In the genomic region with DNA sequence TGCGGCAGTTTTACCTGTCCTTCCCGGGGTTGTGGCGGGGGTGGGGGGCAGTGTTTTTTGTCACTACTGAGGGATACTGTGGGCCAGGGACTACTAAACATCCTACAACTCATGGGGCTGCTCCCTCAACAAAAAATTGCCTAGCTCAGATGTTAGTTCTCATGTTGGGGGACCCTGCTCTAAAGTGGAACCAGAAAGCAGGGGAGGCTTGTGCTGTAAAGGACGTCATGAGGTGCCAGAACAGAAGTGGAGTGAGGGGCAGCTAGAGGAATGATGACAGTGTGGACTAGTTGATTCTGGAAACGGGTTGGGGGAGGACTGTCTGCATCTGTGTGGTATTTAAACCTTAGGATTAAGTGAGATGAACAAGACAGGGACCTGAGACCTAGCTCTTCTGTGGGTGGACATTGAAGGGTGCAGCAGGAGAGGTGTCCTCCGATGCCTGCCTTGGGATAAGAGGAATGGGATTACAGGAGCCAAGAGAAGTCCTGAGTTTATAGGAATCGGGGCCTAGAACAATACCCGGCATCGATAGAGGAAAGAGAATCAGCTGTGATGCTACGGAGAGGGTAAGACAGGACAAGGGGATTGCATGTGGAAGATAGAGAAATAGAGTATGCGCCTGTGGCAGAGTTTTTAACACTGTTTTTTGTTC, we compare ENCODE assay signal across 12 cellular contexts. TPM values are rescaled to one million over a fixed set of nuclear protein-coding genes. Genes with fewer than 3 reads are reported as not detected.
A peak's percentile ranks its signal among the peaks of the same experiment; 100 is the strongest.
DNase-seq lines count a peak whose midpoint lies in the region; ATAC-seq, FAIRE-seq and TF ChIP-seq lines count a peak whose summit lies in the region.
"Had no signal": no experiment of that assay in that cellular context is flagged by ENCODE, and none has a peak within 500 bp of the region (broad histone marks: within the 10 kb centered on the region; RNA-seq: fewer than 3 reads in every experiment).

No MANE protein-coding gene starts in this region.

- TF ChIP-seq POLR2A in HepG2 (IDR thresholded peaks at IDR 0.05; ENCODE audit: insufficient read depth in 1 of 2, low read depth in 2 of 2, low read length in 2 of 2) (peak; percentile 22 to 41; a peak in 3 of 4 replicates), right lobe of liver (IDR thresholded peaks at IDR 0.05) (no peak)

- peaks cover 39% of the 10 kb centered on the region for H3K79me2 ChIP-seq in HepG2 (ENCODE audit: insufficient read depth, low read length)

- WGBS in HepG2 (ENCODE audit: low lambda C conversion rate) = 91% methylated on average over 11 of the region's 11 CpGs
- WGBS in right lobe of liver (ENCODE audit: insufficient coverage, low coverage, low lambda C conversion rate, missing lambda C conversion rate) = 85% methylated on average over 9 of the region's 11 CpGs

- CTCF ChIA-PET in HepG2 (lab: Yijun Ruan, JAX; ENCODE audit: low intra/inter-chr PET ratio, low total read pairs) = no interaction called here

- peaks cover 43% of the 10 kb centered on the region for H3K4me1 ChIP-seq in HepG2 (ENCODE audit: insufficient read depth, low read length)
- peaks cover 0 to 15% (median 7%) of the 10 kb centered on the region in 4 donors for H3K4me1 ChIP-seq in right lobe of liver

- intact Hi-C loops in HepG2 (cut with micrococcal nuclease; ENCODE audit: unreplicated experiment) = no loop called here
- intact Hi-C loops in right lobe of liver (cut with DNase I) = no loop called here

- FAIRE-seq in HepG2 (lab: Jason Lieb, UNC) = no peak
- FAIRE-seq: GM18507 had no signal

- peak overlapping the region; percentile 91 for H3K4me2 ChIP-seq in HepG2 (ENCODE audit: low read depth, low read length)

- TF ChIP-seq CTCF in HepG2 (CRISPR knock-in tag; IDR thresholded peaks at IDR 0.05) = no peak
- TF ChIP-seq CTCF in right lobe of liver (IDR thresholded peaks at IDR 0.05) = no peak
- TF ChIP-seq CTCF in fibroblast of pulmonary artery (IDR thresholded peaks at IDR 0.05; ENCODE audit: low read length, missing control alignments) = no peak

- TF ChIP-seq EP300 in HepG2 (IDR thresholded peaks at IDR 0.05; ENCODE audit: low read depth in 2 of 2, low read length in 2 of 2) (no peak), HepG2 (CRISPR knock-in tag; IDR thresholded peaks at IDR 0.05; ENCODE audit: borderline replicate concordance) (no peak)

- peaks cover 59% of the 10 kb centered on the region for H4K20me1 ChIP-seq in HepG2 (ENCODE audit: insufficient read depth, low read length)

- DNase-seq in HepG2 (ENCODE audit: low spot score) (no peak), right lobe of liver (no peak), SK-N-MC (ENCODE audit: low read depth, low spot score) (no peak), fibroblast of pulmonary artery (ENCODE audit: low read depth) (no peak), nucleus accumbens (lab: John Stamatoyannopoulos, UW) (no peak)
- DNase-seq: effector CD8-positive, alpha-beta T cell; NCI-H1930; Right ventricle myocardium superior had no signal

- H3K27me3 ChIP-seq in HepG2 (ENCODE audit: control insufficient read depth in 1 of 2, insufficient read depth in 2 of 2, low read length in 2 of 2) = no peaks in the 10 kb centered on the region; a peak in 1 of 5 replicates
- no peaks in the 10 kb centered on the region for H3K27me3 ChIP-seq in right lobe of liver

- no peak overlapping the region for H2AFZ ChIP-seq in HepG2 (ENCODE audit: low read length)

- H3K9me3 ChIP-seq in HepG2 (ENCODE audit: low read length) (no peaks in the 10 kb centered on the region), right lobe of liver (no peaks in the 10 kb centered on the region), SK-N-MC (ENCODE audit: low read depth, low read length) (no peaks in the 10 kb centered on the region)

- peak overlapping the region; percentile 97 for H3K9ac ChIP-seq in HepG2 (ENCODE audit: insufficient read depth, low read depth, low read length)
- H3K9ac ChIP-seq in SK-N-MC (ENCODE audit: insufficient read length) = peak overlapping the region; percentile 98

- in situ Hi-C loops in HepG2 (cut with HindIII; ENCODE audit: extremely low pct_ligation_motif_present, low pct_unique_long_range_greater_than_20kb) = no loop called here

- POLR2A ChIA-PET in HepG2 (lab: Yijun Ruan, JAX) = interaction anchor here (0.9 to 3.1 kb wide), 3 partner anchors 23 to 197 kb away, joined by 3 to 41 read pairs (median 4); partner anchors contain the start of gene TBC1D8

- H3K36me3 ChIP-seq in HepG2 (replicated peaks in 1 of 2; ENCODE audit: control insufficient read depth in 1 of 2, insufficient read depth in 2 of 2, low read length in 2 of 2) (peaks cover 23 to 56% of the 10 kb centered on the region in 2 experiments), right lobe of liver (peaks cover 7 to 54% (median 24%) of the 10 kb centered on the region in 4 donors), SK-N-MC (ENCODE audit: insufficient read depth, low read length) (peaks cover 70% of the 10 kb centered on the region)

- H3K27ac ChIP-seq in HepG2 (ENCODE audit: extremely low read length, insufficient read depth, low read length) (peak overlapping the region; percentile 14), right lobe of liver (no peak overlapping the region), SK-N-MC (peak overlapping the region; percentile 95; the same call in 1 of the 2 replicates)

- ATAC-seq in HepG2 (no peak), right lobe of liver (no peak), GM19324 (IDR thresholded peaks at IDR 0.05; ENCODE audit: low FRiP score, unreplicated experiment) (no peak), HG02840 (IDR thresholded peaks at IDR 0.05; ENCODE audit: low FRiP score, unreplicated experiment) (no peak), GM18511 (IDR thresholded peaks at IDR 0.05; ENCODE audit: unreplicated experiment) (no peak)

- no TSS peak for BruUV-seq in HepG2 (replicated peaks; lab: Mats Ljungman, UMichigan)

- H3K4me3 ChIP-seq in HepG2 (replicated peaks in 1 of 3; ENCODE audit: insufficient read depth in 1 of 3, low read depth in 2 of 3, low read length in 3 of 3) = peak overlapping the region in 2 of 3 experiments; percentile 91 to 96; a peak in 4 of 6 replicates
- no peak overlapping the region for H3K4me3 ChIP-seq in right lobe of liver
- peak overlapping the region; percentile 92 for H3K4me3 ChIP-seq in SK-N-MC
- H3K4me3 ChIP-seq in fibroblast of pulmonary artery (replicated peaks; ENCODE audit: low read depth, low read length) = peak overlapping the region; percentile 15

- TF ChIP-seq RAD21 in HepG2 (CRISPR knock-in tag; IDR thresholded peaks at IDR 0.05) = no peak

TF ChIP-seq in HepG2, 621 proteins besides CTCF, POLR2A, EP300 and RAD21 (continues in another document):
- TF ChIP-seq AKAP8 (CRISPR knock-in tag; IDR thresholded peaks at IDR 0.05) (0 out of 2 replicates have a peak, but pooled peaks have one; percentile 13), POLR2AphosphoS2 (IDR thresholded peaks at IDR 0.05; ENCODE audit: low read depth, low read length) (peak; percentile 69; the same call in 1 of the 2 replicates), GATA4 (IDR thresholded peaks at IDR 0.05; ENCODE audit: borderline replicate concordance, low read depth) (no peak), ZFP37 (CRISPR knock-in tag; IDR thresholded peaks at IDR 0.05; ENCODE audit: borderline replicate concordance) (0 out of 2 replicates have a peak, but pooled peaks have one; percentile 46), ZNF672 (CRISPR knock-in tag; IDR thresholded peaks at IDR 0.05) (no peak), RBM22 (optimal IDR thresholded peaks at IDR 0.05; ENCODE audit: low read length) (peak; percentile 92), POLR2G (IDR thresholded peaks at IDR 0.05; ENCODE audit: low read depth, low read length) (peak; percentile 52; the same call in 1 of the 2 replicates), ARID2 (CRISPR knock-in tag; IDR thresholded peaks at IDR 0.05; ENCODE audit: borderline replicate concordance) (peak; percentile 84; the same call in 1 of the 2 replicates)
- TF ChIP-seq, protein P1, sequence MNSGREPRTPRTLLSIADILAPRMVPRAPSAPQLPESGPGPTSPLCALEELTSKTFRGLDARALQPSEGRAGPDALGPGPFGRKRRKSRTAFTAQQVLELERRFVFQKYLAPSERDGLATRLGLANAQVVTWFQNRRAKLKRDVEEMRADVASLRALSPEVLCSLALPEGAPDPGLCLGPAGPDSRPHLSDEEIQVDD (CRISPR knock-in tag; IDR thresholded peaks at IDR 0.05; ENCODE audit: borderline replicate concordance) = 0 out of 2 replicates have a peak, but pooled peaks have one; percentile 47
- TF ChIP-seq, protein P2, sequence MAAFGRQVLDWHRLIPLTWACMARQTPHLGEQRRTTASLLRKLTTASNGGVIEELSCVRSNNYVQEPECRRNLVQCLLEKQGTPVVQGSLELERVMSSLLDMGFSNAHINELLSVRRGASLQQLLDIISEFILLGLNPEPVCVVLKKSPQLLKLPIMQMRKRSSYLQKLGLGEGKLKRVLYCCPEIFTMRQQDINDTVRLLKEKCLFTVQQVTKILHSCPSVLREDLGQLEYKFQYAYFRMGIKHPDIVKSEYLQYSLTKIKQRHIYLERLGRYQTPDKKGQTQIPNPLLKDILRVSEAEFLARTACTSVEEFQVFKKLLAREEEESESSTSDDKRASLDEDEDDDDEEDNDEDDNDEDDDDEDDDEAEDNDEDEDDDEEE (CRISPR knock-in tag; IDR thresholded peaks at IDR 0.05) = 0 out of 2 replicates have a peak, but pooled peaks have one; percentile 38

RNA-seq across cellular contexts. Expression of gene RPL31, which starts 2.7 kb away (rescaled TPM):
- total RNA-seq in HepG2 (2016; rRNA removed; fragmentation: Illumina TruSeq; extraction: Trizol) (3,331 and 4,246 TPM in 2 replicates), right lobe of liver (100 to 1,000 TPM; 363 to 497 (median 443) TPM)
- total RNA-seq in HepG2 (2016; cell fraction: cytosol; rRNA removed; fragmentation: Illumina TruSeq; extraction: Trizol; ENCODE audit: low read depth) = 5,225 and 5,854 TPM in 2 replicates
- total RNA-seq in HepG2 (2016; cell fraction: insoluble cytoplasmic fraction; rRNA removed; fragmentation: Illumina TruSeq; extraction: Trizol) = 3,362 and 4,378 TPM in 2 replicates
- 8,556 and 9,092 TPM in 2 replicates for total RNA-seq in HepG2 (2016; cell fraction: membrane; rRNA removed; fragmentation: Illumina TruSeq; extraction: Trizol)
- total RNA-seq in HepG2 (2016; cell fraction: nucleus; rRNA removed; fragmentation: Illumina TruSeq; extraction: Trizol) = 1,122 and 1,268 TPM in 2 replicates
- 3,582 and 3,614 TPM in 2 replicates for polyA plus RNA-seq in HepG2 (2011; rRNA removed)
- 3,176 and 4,386 TPM in 2 replicates for polyA plus RNA-seq in HepG2 (2011; cell fraction: cytosol; rRNA removed)
- polyA plus RNA-seq in HepG2 (2011; cell fraction: nucleus; rRNA removed) = 741 and 878 TPM in 2 replicates
- polyA plus RNA-seq in HepG2 (2012) = 8,552 and 9,844 TPM in 2 replicates
- polyA plus RNA-seq in HepG2 (2016; cell fraction: cytosol; fragmentation: Illumina TruSeq; extraction: Trizol; ENCODE audit: low read depth) = 7,218 and 7,614 TPM in 2 replicates
- 4,222 and 4,697 TPM in 2 replicates for polyA plus RNA-seq in HepG2 (2016; cell fraction: insoluble cytoplasmic fraction; fragmentation: Illumina TruSeq; extraction: Trizol; ENCODE audit: low read depth)
- 8,348 and 8,377 TPM in 2 replicates for polyA plus RNA-seq in HepG2 (2016; cell fraction: membrane; fragmentation: Illumina TruSeq; extraction: Trizol; ENCODE audit: low read depth)
- polyA plus RNA-seq in HepG2 (2016; cell fraction: nucleus; fragmentation: Illumina TruSeq; extraction: Trizol; ENCODE audit: insufficient read depth, low read depth) = 2,101 and 2,110 TPM in 2 replicates
- polyA minus RNA-seq in HepG2 (2011; rRNA and poly(A)+ RNA removed; ENCODE audit: low replicate concordance) = 234 and 364 TPM in 2 replicates
- 317 and 452 TPM in 2 replicates for polyA minus RNA-seq in HepG2 (2011; cell fraction: cytosol; rRNA and poly(A)+ RNA removed)
- 241 and 344 TPM in 2 replicates for polyA minus RNA-seq in HepG2 (2011; cell fraction: nucleus; rRNA and poly(A)+ RNA removed)

Comparison
In these comparisons a context has a peak if more than half of its experiments do, and no peak if none do; other contexts are left out.
1. H3K27ac ChIP-seq: peak in HepG2 (single experiment) and SK-N-MC (single experiment); none in right lobe of liver (0 of 3).
2. H3K4me3 ChIP-seq: peak in HepG2 (2 of 3), SK-N-MC (single experiment) and fibroblast of pulmonary artery (single experiment); none in right lobe of liver (0 of 3).